In genomic region chr10:131960631-131961046, GRCh38 we compare ENCODE assay signal across 1 cellular context.
TF ChIP-seq lines count a peak whose summit lies in the region.

No MANE protein-coding gene starts in this region.

TF ChIP-seq in K562, 482 proteins besides CTCF, POLR2A, EP300 and RAD21:
- TF ChIP-seq ZNF696 (CRISPR knock-in tag; conservative IDR thresholded peaks at IDR 0.05): no peak
- peak; percentile 33 for TF ChIP-seq HMGN3 (IDR thresholded peaks at IDR 0.05; ENCODE audit: borderline replicate concordance, extremely low read depth, insufficient read length, low read depth, low read length)
- TF ChIP-seq PRPF4 (IDR thresholded peaks at IDR 0.05; ENCODE audit: insufficient read depth, low read depth, low read length, poor library complexity, severe bottlenecking): no peak
